Comparison of ENCODE assay signal across 8 cellular contexts in the genomic region with DNA sequence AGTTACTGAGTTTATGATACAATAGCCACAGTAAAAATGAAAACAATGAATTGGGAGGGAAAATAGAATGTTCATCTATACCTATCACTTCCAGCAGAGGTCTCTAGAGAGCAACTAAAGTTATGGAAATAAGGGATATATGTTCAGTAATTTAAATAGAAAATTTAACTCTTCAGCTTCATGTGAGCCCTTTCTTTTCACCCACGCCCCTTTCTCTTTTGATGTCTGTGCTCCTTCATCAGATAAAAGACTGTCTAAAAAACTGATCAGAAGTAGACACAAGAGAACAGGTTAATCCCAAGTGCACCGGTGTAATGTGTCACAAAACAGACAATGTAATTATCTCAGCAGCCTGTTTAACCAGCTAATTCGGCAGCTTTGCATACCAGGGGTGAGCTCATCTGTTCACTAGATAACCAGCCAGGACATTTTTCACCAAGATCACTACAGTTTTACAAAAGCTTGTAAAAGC.
DNase-seq lines count a peak whose midpoint lies in the region; ATAC-seq, FAIRE-seq and TF ChIP-seq lines count a peak whose summit lies in the region.

No MANE protein-coding gene starts in this region.

- H3K4me3 ChIP-seq in Panc1 (ENCODE audit: low read depth in 2 of 2, low read length in 2 of 2) (no peak overlapping the region), endocrine pancreas (ENCODE audit: control insufficient read depth, insufficient read depth, low read length) (peak overlapping the region; percentile 53), MG63 (no peak overlapping the region)

- peak overlapping the region; percentile 27 to 29 for H3K27ac Mint-ChIP-seq in natural killer cell treated with Interleukin-12 subunit alpha and Interleukin-12 subunit beta and Interleukin-15 and Interleukin-18, amount 100 ng/mL, for 72 hours

- no peaks in the 10 kb centered on the region for H3K9me3 ChIP-seq in Panc1 (ENCODE audit: control insufficient read depth, insufficient read depth, low read depth, low read length)
- H3K9me3 ChIP-seq in endocrine pancreas (ENCODE audit: control insufficient read depth, low read length), result no peaks in the 10 kb centered on the region
- peaks cover 3% of the 10 kb centered on the region; the same call in 1 of the 2 replicates for H3K9me3 ChIP-seq in MG63

- in situ Hi-C loops in Panc1 (cut with HindIII; ENCODE audit: low pct_unique_long_range_greater_than_20kb, low sequenced_read_pairs), result no loop called here

- CTCF ChIA-PET in Panc1 (lab: Charles Lee), result no interaction called here

- TF ChIP-seq CTCF in D721Med (IDR thresholded peaks at IDR 0.05; ENCODE audit: insufficient read depth, missing control alignments) (peak; percentile 56), Panc1 (IDR thresholded peaks at IDR 0.05) (peak; percentile 66)

- no peaks in the 10 kb centered on the region for H3K27me3 Mint-ChIP-seq in natural killer cell treated with Interleukin-12 subunit alpha and Interleukin-12 subunit beta and Interleukin-15 and Interleukin-18, amount 100 ng/mL, for 72 hours

- no peaks in the 10 kb centered on the region for H3K36me3 Mint-ChIP-seq in natural killer cell treated with Interleukin-12 subunit alpha and Interleukin-12 subunit beta and Interleukin-15 and Interleukin-18, amount 100 ng/mL, for 72 hours

- no TSS peak for BruUV-seq in Panc1 (replicated peaks; lab: Mats Ljungman, UMichigan)

- H3K9me3 Mint-ChIP-seq in natural killer cell treated with Interleukin-12 subunit alpha and Interleukin-12 subunit beta and Interleukin-15 and Interleukin-18, amount 100 ng/mL, for 72 hours, result no peaks in the 10 kb centered on the region

- intact Hi-C loops in Panc1 (cut with micrococcal nuclease; ENCODE audit: unreplicated experiment), result loop anchor here (2.0 kb wide), 1 partner anchor 376 kb away; no protein-coding TSS in a partner anchor

- no peak overlapping the region for H3K9ac ChIP-seq in endocrine pancreas (ENCODE audit: control insufficient read depth, insufficient read depth, low read length)

- H3K27ac ChIP-seq in Panc1 (ENCODE audit: low read length), result no peak overlapping the region

- no peaks in the 10 kb centered on the region for H3K4me1 ChIP-seq in Panc1 (ENCODE audit: control insufficient read depth, insufficient read depth, low read length)
- no peaks in the 10 kb centered on the region for H3K4me1 ChIP-seq in endocrine pancreas (ENCODE audit: control insufficient read depth, insufficient read depth, low read length)

- H3K4me3 Mint-ChIP-seq in natural killer cell treated with Interleukin-12 subunit alpha and Interleukin-12 subunit beta and Interleukin-15 and Interleukin-18, amount 100 ng/mL, for 72 hours, result no peak overlapping the region

- peaks cover 12 to 14% of the 10 kb centered on the region in 2 donors for H3K4me1 Mint-ChIP-seq in natural killer cell treated with Interleukin-12 subunit alpha and Interleukin-12 subunit beta and Interleukin-15 and Interleukin-18, amount 100 ng/mL, for 72 hours (ENCODE audit: low read depth in 2 of 2)

- DNase-seq in D721Med (ENCODE audit: insufficient read length, low spot score), result no peak
- DNase-seq in HS-5 (ENCODE audit: low read depth), result peak; percentile 29
- no peak for DNase-seq in Panc1 (ENCODE audit: low read depth, low spot score)
- DNase-seq in natural killer cell treated with Interleukin-12 subunit alpha and Interleukin-12 subunit beta and Interleukin-15 and Interleukin-18, amount 100 ng/mL, for 72 hours (ENCODE audit: low spot score), result no peak
- DNase-seq in MG63, result no peak
- DNase-seq in mesenteric fat pad (ENCODE audit: low spot score), result no peak

- no peaks in the 10 kb centered on the region for H3K27me3 ChIP-seq in Panc1 (ENCODE audit: control insufficient read depth, insufficient read depth, low read length)
- H3K27me3 ChIP-seq in endocrine pancreas (ENCODE audit: control insufficient read depth, insufficient read depth, low read length), result no peaks in the 10 kb centered on the region
- H3K27me3 ChIP-seq in MG63, result no peaks in the 10 kb centered on the region

- POLR2A ChIA-PET in Panc1 (lab: Charles Lee), result no interaction called here

- H3K36me3 ChIP-seq in Panc1 (ENCODE audit: control insufficient read depth, insufficient read depth, low read length) (no peaks in the 10 kb centered on the region), endocrine pancreas (ENCODE audit: control insufficient read depth, insufficient read depth, low read length) (no peaks in the 10 kb centered on the region), MG63 (no peaks in the 10 kb centered on the region)

- FAIRE-seq in D721Med (lab: Jason Lieb, UNC), result peak; percentile 60

- peak; percentile 62 for ATAC-seq in GM19372 (IDR thresholded peaks at IDR 0.05; ENCODE audit: low read depth, unreplicated experiment)
- ATAC-seq in Panc1, result no peak
- ATAC-seq in natural killer cell treated with Interleukin-12 subunit alpha and Interleukin-12 subunit beta and Interleukin-15 and Interleukin-18, amount 100 ng/mL, for 72 hours, result no peak
